ENCODE assay signal across 33 cellular contexts in the genomic region with DNA sequence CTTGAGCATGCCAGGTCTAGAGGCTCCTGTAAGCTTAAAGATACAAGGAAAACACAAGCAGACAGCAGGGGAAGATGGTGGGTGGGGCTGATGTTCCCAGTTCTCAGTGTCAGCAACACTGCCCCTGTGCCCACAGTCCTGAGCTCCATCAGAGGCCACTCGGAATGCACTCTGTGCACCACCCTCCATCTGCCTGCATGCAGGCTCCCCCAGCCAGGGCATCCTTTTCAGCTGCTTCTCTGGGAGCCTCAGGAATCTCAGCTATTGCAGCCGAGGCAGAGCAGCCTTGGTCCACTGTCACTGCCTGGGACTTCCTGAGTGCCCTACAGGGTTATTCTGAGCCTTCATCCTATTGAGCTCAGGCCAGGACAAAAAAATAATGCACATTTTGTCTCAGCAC. TPM values are rescaled to one million over a fixed set of nuclear protein-coding genes. Genes with fewer than 3 reads are reported as not detected.
"Had no signal": no experiment of that assay in that cellular context is flagged by ENCODE, and none has a peak within 500 bp of the region (broad histone marks: within the 10 kb centered on the region; RNA-seq: fewer than 3 reads in every experiment).

No MANE protein-coding gene starts in this region.

- H3K4me3 ChIP-seq: dorsolateral prefrontal cortex, esophagus muscularis mucosa, heart right ventricle, lower lobe of right lung, prostate gland, right atrium auricular region, stomach, tibial artery had no signal

- ATAC-seq: foreskin keratinocyte; heart right ventricle; left ventricle myocardium superior; lower lobe of right lung; sciatic nerve; stimulated activated effector memory CD8-positive, alpha-beta T cell treated with anti-CD3 and anti-CD28 coated beads, Interleukin-12 subunit alpha, Interleukin-12 subunit beta, amount 100 ng/mL, for 72 hours had no signal

- H3K9me3 ChIP-seq: esophagus muscularis mucosa, heart right ventricle, lower lobe of right lung, prostate gland had no signal

- H3K9me3 Mint-ChIP-seq: immature natural killer cell; natural killer cell treated with Interleukin-12 subunit alpha and Interleukin-12 subunit beta and Interleukin-15 and Interleukin-18, amount 100 ng/mL, for 72 hours; neural crest cell; stimulated activated effector memory CD8-positive, alpha-beta T cell treated with anti-CD3 and anti-CD28 coated beads, Interleukin-12 subunit alpha, Interleukin-12 subunit beta, amount 100 ng/mL, for 72 hours; type B pancreatic cell had no signal

- H3K4me3 Mint-ChIP-seq: immature natural killer cell; naive B cell; natural killer cell treated with Interleukin-12 subunit alpha and Interleukin-12 subunit beta and Interleukin-15 and Interleukin-18, amount 100 ng/mL, for 72 hours; neural crest cell; stimulated activated effector memory CD8-positive, alpha-beta T cell treated with anti-CD3 and anti-CD28 coated beads, Interleukin-12 subunit alpha, Interleukin-12 subunit beta, amount 100 ng/mL, for 72 hours; type B pancreatic cell had no signal

- H3K4me1 ChIP-seq: esophagus muscularis mucosa, foreskin keratinocyte, heart right ventricle, lower lobe of right lung, prostate gland, right atrium auricular region, stomach, tibial artery had no signal

- H3K36me3 Mint-ChIP-seq: immature natural killer cell; naive B cell; natural killer cell treated with Interleukin-12 subunit alpha and Interleukin-12 subunit beta and Interleukin-15 and Interleukin-18, amount 100 ng/mL, for 72 hours; stimulated activated effector memory CD8-positive, alpha-beta T cell treated with anti-CD3 and anti-CD28 coated beads, Interleukin-12 subunit alpha, Interleukin-12 subunit beta, amount 100 ng/mL, for 72 hours; type B pancreatic cell had no signal

- H3K27me3 ChIP-seq: right atrium auricular region had no signal

- H3K27ac ChIP-seq: dorsolateral prefrontal cortex, esophagus muscularis mucosa, foreskin keratinocyte, heart right ventricle, lower lobe of right lung, prostate gland, right atrium auricular region, stomach, tibial artery had no signal

- H3K36me3 ChIP-seq: esophagus muscularis mucosa, heart right ventricle, lower lobe of right lung, prostate gland, right atrium auricular region, stomach, tibial artery had no signal

- DNase-seq: cerebellar nuclear complex; dorsolateral prefrontal cortex; effector CD4-positive, alpha-beta T cell; foreskin keratinocyte; glutamatergic neuron; heart right ventricle; hippocampal formation; immature natural killer cell; islet precursor cell; kidney glomerular epithelial cell; left ventricle myocardium superior; lower lobe of right lung; naive B cell; stimulated activated CD4-positive, alpha-beta T cell treated with anti-CD3 and anti-CD28 coated beads, Interleukin-2, amount 100 ng/mL, for 24 hours; stimulated activated CD4-positive, alpha-beta T cell treated with anti-CD3 and anti-CD28 coated beads, Interleukin-4, amount 100 ng/mL, for 24 hours; stimulated activated naive CD4-positive, alpha-beta T cell treated with Interleukin-2 at 50 U/mL for 16 hours; stomach; tibial artery had no signal

- H3K4me1 Mint-ChIP-seq: immature natural killer cell; naive B cell; neural crest cell; stimulated activated effector memory CD8-positive, alpha-beta T cell treated with anti-CD3 and anti-CD28 coated beads, Interleukin-12 subunit alpha, Interleukin-12 subunit beta, amount 100 ng/mL, for 72 hours had no signal

- FAIRE-seq: colon, urothelium cell line had no signal

- H3K27ac Mint-ChIP-seq: immature natural killer cell; naive B cell; natural killer cell treated with Interleukin-12 subunit alpha and Interleukin-12 subunit beta and Interleukin-15 and Interleukin-18, amount 100 ng/mL, for 72 hours; stimulated activated effector memory CD8-positive, alpha-beta T cell treated with anti-CD3 and anti-CD28 coated beads, Interleukin-12 subunit alpha, Interleukin-12 subunit beta, amount 100 ng/mL, for 72 hours; type B pancreatic cell had no signal

RNA-seq across cellular contexts. Expression of gene LBX1, which starts 22.2 kb away (rescaled TPM):
- total RNA-seq: epithelial cell of proximal tubule; esophagus muscularis mucosa; foreskin keratinocyte; heart right ventricle; left ventricle myocardium superior; lower lobe of right lung; natural killer cell treated with Interleukin-12 subunit alpha and Interleukin-12 subunit beta and Interleukin-15 and Interleukin-18, amount 100 ng/mL, for 72 hours; osteocyte; prostate gland; right atrium auricular region; sciatic nerve; stomach; subcutaneous adipose tissue; temporal lobe had no signal
- polyA plus RNA-seq: fibroblast of lung, foreskin keratinocyte, heart right ventricle, immature natural killer cell, stomach had no signal
